Comparison of ENCODE assay signal across 1 cellular context in genomic region chr15:100525894-100526512, GRCh38.
TF ChIP-seq lines count a peak whose summit lies in the region.

No MANE protein-coding gene starts in this region.

TF ChIP-seq in GM23338, 12 proteins besides CTCF, POLR2A, EP300 and RAD21 (continued from another document):
- TF ChIP-seq ZNF462 (CRISPR knock-in tag; IDR thresholded peaks at IDR 0.05): no peak
- TF ChIP-seq NANOG (IDR thresholded peaks at IDR 0.05; ENCODE audit: borderline replicate concordance): no peak
- no peak for TF ChIP-seq POLR2AphosphoS5 (IDR thresholded peaks at IDR 0.05; ENCODE audit: low read depth)
- no peak for TF ChIP-seq ZNF114 (CRISPR knock-in tag; IDR thresholded peaks at IDR 0.05)
